ENCODE assay signal across 18 cellular contexts in genomic region chr13:32545083-32545482, GRCh38.
"Had no signal": no experiment of that assay in that cellular context is flagged by ENCODE, and none has a peak within 500 bp of the region (broad histone marks: within the 10 kb centered on the region; RNA-seq: fewer than 3 reads in every experiment).

No MANE protein-coding gene starts in this region.

- H3K27me3 ChIP-seq: cardiac muscle cell, right lobe of liver, stomach, upper lobe of right lung had no signal

- DNase-seq: activated CD4-positive, alpha-beta memory T cell treated with anti-CD3 and anti-CD28 coated beads for 36 hours; activated CD4-positive, alpha-beta T cell treated with anti-CD3 and anti-CD28 coated beads for 4 hours; activated T-cell treated with anti-CD3 and anti-CD28 coated beads for 4 hours; dermis blood vessel endothelial cell; effector memory CD4-positive, alpha-beta T cell; esophagus squamous epithelium; mesendoderm; naive thymus-derived CD8-positive, alpha-beta T cell; right lobe of liver; small intestine; stimulated activated CD4-positive, alpha-beta T cell treated with anti-CD3 and anti-CD28 coated beads, Interleukin-15, amount 100 ng/mL, for 24 hours; stimulated activated CD4-positive, alpha-beta T cell treated with anti-CD3 and anti-CD28 coated beads, Interleukin-2, amount 100 ng/mL, for 48 hours; stomach; upper lobe of right lung had no signal

- H3K4me1 ChIP-seq: esophagus squamous epithelium, parathyroid adenoma, stomach, upper lobe of right lung had no signal

- H3K9me3 ChIP-seq: esophagus squamous epithelium, right lobe of liver, stomach, upper lobe of right lung had no signal

- H3K4me1 Mint-ChIP-seq: naive thymus-derived CD8-positive, alpha-beta T cell; WTC11 had no signal

- H3K4me3 ChIP-seq: cardiac muscle cell, esophagus squamous epithelium, right lobe of liver, stomach, upper lobe of right lung had no signal

- H3K27ac Mint-ChIP-seq: activated CD4-positive, alpha-beta memory T cell treated with anti-CD3 and anti-CD28 coated beads for 36 hours; activated naive CD8-positive, alpha-beta T cell; naive thymus-derived CD8-positive, alpha-beta T cell; WTC11 had no signal

- H3K9ac ChIP-seq: parathyroid adenoma had no signal

- H3K9me3 Mint-ChIP-seq: activated CD4-positive, alpha-beta memory T cell treated with anti-CD3 and anti-CD28 coated beads for 36 hours; naive thymus-derived CD8-positive, alpha-beta T cell; WTC11 had no signal

- H3K36me3 Mint-ChIP-seq: activated CD4-positive, alpha-beta memory T cell treated with anti-CD3 and anti-CD28 coated beads for 36 hours; naive thymus-derived CD8-positive, alpha-beta T cell; WTC11 had no signal

- H3K4me3 Mint-ChIP-seq: activated CD4-positive, alpha-beta memory T cell treated with anti-CD3 and anti-CD28 coated beads for 36 hours; activated naive CD8-positive, alpha-beta T cell; naive thymus-derived CD8-positive, alpha-beta T cell; WTC11 had no signal

- ATAC-seq: naive thymus-derived CD8-positive, alpha-beta T cell; right lobe of liver; upper lobe of right lung; WTC11 had no signal

- H3K27ac ChIP-seq: cardiac muscle cell, esophagus squamous epithelium, parathyroid adenoma, right lobe of liver, stomach, upper lobe of right lung had no signal

- H3K36me3 ChIP-seq: cardiac muscle cell, esophagus squamous epithelium, right lobe of liver, stomach, upper lobe of right lung had no signal
